ENCODE assay signal across 13 cellular contexts in the genomic region with DNA sequence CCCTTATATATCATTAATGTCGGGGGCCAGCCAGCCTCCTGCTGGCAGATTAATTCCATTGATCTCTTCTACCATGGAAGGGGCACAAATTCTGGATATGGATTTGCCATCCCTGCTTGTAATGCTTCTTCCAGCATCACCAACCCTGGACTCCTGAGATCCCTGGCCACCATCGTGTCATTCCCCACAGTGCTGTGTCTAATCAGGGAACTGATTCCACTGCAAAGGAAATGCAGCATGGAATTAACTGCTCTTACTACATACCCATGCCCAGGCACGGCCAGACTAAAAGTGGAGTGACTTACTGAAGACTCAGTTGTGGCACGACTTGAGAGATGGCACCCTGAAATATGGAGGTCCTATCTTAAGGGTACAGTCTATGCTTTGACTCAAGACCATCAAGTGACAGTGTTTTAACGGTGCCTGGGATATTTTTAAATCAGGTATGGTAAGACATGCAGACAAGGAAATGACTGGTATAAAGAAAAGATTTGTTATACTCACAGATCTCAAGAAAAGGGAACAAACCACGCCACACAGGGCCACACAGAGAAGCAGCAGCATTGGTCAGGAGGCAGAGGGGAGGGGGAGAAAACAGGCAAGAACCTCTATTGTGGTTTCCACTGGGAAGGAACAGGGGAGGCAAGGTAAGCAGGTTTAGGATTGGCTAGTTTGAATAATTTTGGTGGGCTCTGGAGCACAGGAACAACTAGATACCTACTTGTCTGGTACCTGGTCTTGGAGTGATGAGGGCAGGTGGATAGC.
"Had no signal": no experiment of that assay in that cellular context is flagged by ENCODE, and none has a peak within 500 bp of the region (broad histone marks: within the 10 kb centered on the region; RNA-seq: fewer than 3 reads in every experiment).

No MANE protein-coding gene starts in this region.

- H3K9me3 Mint-ChIP-seq: mesothelial cell of epicardium had no signal

- ATAC-seq: gastroesophageal sphincter had no signal

- H3K4me3 ChIP-seq: gastroesophageal sphincter, thyroid gland had no signal

- H3K4me3 Mint-ChIP-seq: activated naive CD8-positive, alpha-beta T cell; mesothelial cell of epicardium had no signal

- H3K79me2 ChIP-seq: parathyroid adenoma had no signal

- DNase-seq: activated CD4-positive, alpha-beta T cell treated with anti-CD3 and anti-CD28 coated beads for 48 hours; activated effector memory CD4-positive, alpha-beta T cell treated with Interleukin-2 at 50 U/mL for 16 hours; amygdala; dermis blood vessel endothelial cell; hippocampal formation; stimulated activated CD4-positive, alpha-beta T cell treated with anti-CD3 and anti-CD28 coated beads, Interleukin-15, amount 100 ng/mL, for 24 hours; thyroid gland; WERI-Rb-1 had no signal

- H3K9ac ChIP-seq: parathyroid adenoma had no signal

- H3K9me3 ChIP-seq: thyroid gland had no signal

- H3K4me1 Mint-ChIP-seq: mesothelial cell of epicardium had no signal

- H3K36me3 Mint-ChIP-seq: activated naive CD8-positive, alpha-beta T cell; brain; mesothelial cell of epicardium had no signal

- H3K4me1 ChIP-seq: gastroesophageal sphincter, parathyroid adenoma, thyroid gland had no signal

- H3K27ac ChIP-seq: gastroesophageal sphincter, parathyroid adenoma, thyroid gland, WERI-Rb-1 had no signal

- H3K27me3 ChIP-seq: thyroid gland had no signal

- H2AFZ ChIP-seq: parathyroid adenoma had no signal

- H3K27ac Mint-ChIP-seq: activated naive CD8-positive, alpha-beta T cell; mesothelial cell of epicardium had no signal

- H3K36me3 ChIP-seq: gastroesophageal sphincter, thyroid gland, WERI-Rb-1 had no signal
